ENCODE assay signal across 8 cellular contexts in the genomic region with DNA sequence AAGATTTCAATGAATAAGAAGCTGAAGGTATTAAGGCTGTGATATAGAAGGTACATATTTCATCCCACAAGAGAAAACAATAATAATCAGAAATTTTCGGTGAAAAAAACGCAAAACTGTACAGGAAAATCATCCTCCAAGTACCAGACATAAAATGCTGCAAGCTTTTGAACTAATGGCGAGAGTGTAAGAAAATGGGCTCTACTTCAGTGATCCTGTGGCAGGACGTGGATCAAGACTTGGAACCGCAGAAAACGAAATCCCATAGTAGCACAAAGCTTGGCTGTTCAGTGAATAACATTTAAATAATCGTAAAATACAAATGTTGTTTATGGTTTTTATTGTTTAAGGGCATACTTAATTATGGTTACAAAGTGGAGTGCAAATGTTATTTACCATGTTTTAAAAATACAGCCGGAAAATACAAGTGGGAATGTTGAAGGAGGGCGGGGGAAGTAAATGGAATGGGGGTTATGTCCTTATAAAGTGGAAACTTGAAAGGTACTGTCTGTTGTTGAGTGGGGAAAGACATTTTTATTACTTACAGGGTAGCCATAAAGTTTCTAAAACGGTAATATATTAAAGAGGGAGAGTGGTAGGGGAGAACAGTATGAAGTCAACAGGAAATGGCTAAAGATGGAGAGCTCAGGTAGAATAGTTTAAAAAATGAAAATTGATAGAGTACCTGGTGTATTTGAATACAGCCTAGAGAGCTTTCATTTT. TPM values are rescaled to one million over a fixed set of nuclear protein-coding genes. Genes with fewer than 3 reads are reported as not detected.
A peak's percentile ranks its signal among the peaks of the same experiment; 100 is the strongest.
DNase-seq lines count a peak whose midpoint lies in the region; ATAC-seq and TF ChIP-seq lines count a peak whose summit lies in the region.

No MANE protein-coding gene starts in this region.

- H3K9me2 ChIP-seq in SK-N-SH: no peaks in the 10 kb centered on the region

- ATAC-seq in GM21423 (IDR thresholded peaks at IDR 0.05; ENCODE audit: unreplicated experiment) (no peak), HG02642 (IDR thresholded peaks at IDR 0.05; ENCODE audit: poor library complexity, unreplicated experiment) (no peak)

- POLR2A ChIA-PET in SK-N-SH (lab: Yijun Ruan, JAX): interaction anchor here (0.9 to 1.9 kb wide), 7 partner anchors 9 to 558 kb away, joined by 3 to 7 read pairs (median 3); a partner anchor contains a TSS

- no peak overlapping the region for H3K18ac ChIP-seq in H9 (ENCODE audit: insufficient read length, low read depth, low read length)

- no peaks in the 10 kb centered on the region for H3K9me3 ChIP-seq in H9 (ENCODE audit: control insufficient read depth, low read depth, low read length)
- H3K9me3 ChIP-seq in SK-N-SH: no peaks in the 10 kb centered on the region
- H3K9me3 ChIP-seq in esophagus muscularis mucosa: no peaks in the 10 kb centered on the region
- no peaks in the 10 kb centered on the region for H3K9me3 ChIP-seq in parathyroid adenoma (ENCODE audit: control insufficient read depth, low read length)

- H4K91ac ChIP-seq in H9 (ENCODE audit: insufficient read length, low read depth, low read length): no peak overlapping the region

- no peaks in the 10 kb centered on the region for H3K23me2 ChIP-seq in H9 (ENCODE audit: insufficient read length, low read depth, low read length, poor library complexity, severe bottlenecking)

- no peaks in the 10 kb centered on the region for H3K9me3 Mint-ChIP-seq in H9

- no peak overlapping the region for H4K8ac ChIP-seq in H9 (replicated peaks; ENCODE audit: insufficient read length, low read depth, low read length)

- H3K4me2 ChIP-seq in H9 (ENCODE audit: insufficient read depth, insufficient read length, low read length) (peak overlapping the region; percentile 89), SK-N-SH (peak overlapping the region; percentile 79), parathyroid adenoma (ENCODE audit: low read length) (peak overlapping the region; percentile 66)

- intact Hi-C loops in esophagus muscularis mucosa (cut with DNase I): no loop called here

- H2BK15ac ChIP-seq in H9 (ENCODE audit: low read depth, low read length): no peak overlapping the region

- H3K27ac Mint-ChIP-seq in H9: peak overlapping the region; percentile 99 to 100 (median 99)

- peaks cover 10 to 29% (median 25%) of the 10 kb centered on the region in 3 experiments; a peak in 6 of 7 replicates for H3K36me3 Mint-ChIP-seq in H9 (ENCODE audit: insufficient read depth in 1 of 3, low read depth in 3 of 3)

- TF ChIP-seq RAD21 in SK-N-SH (IDR thresholded peaks at IDR 0.05; ENCODE audit: low read length): no peak

- H3K79me2 ChIP-seq in H9 (ENCODE audit: insufficient read depth, low read length): peaks cover 19% of the 10 kb centered on the region; the same call in 1 of the 2 replicates
- peaks cover 84% of the 10 kb centered on the region for H3K79me2 ChIP-seq in SK-N-SH (ENCODE audit: insufficient read depth)
- H3K79me2 ChIP-seq in parathyroid adenoma: peaks cover 18% of the 10 kb centered on the region

- DNase-seq in AG10803 (ENCODE audit: low read depth): peak; percentile 18
- no peak for DNase-seq in H9
- DNase-seq in SK-N-SH: peak; percentile 27
- DNase-seq in esophagus muscularis mucosa (ENCODE audit: extremely low spot score): no peak
- no peak for DNase-seq in NCI-H1048 (lab: John Stamatoyannopoulos, UW)

- H3K36me3 ChIP-seq in SK-N-SH (replicated peaks in 1 of 2; ENCODE audit: control insufficient read depth in 1 of 2, insufficient read depth in 2 of 2, low read length in 1 of 2): peaks cover 15 to 23% of the 10 kb centered on the region in 2 experiments
- H3K36me3 ChIP-seq in esophagus muscularis mucosa: no peaks in the 10 kb centered on the region
- H3K36me3 ChIP-seq in parathyroid adenoma (ENCODE audit: control insufficient read depth, insufficient read depth, low read length): no peaks in the 10 kb centered on the region

- TF ChIP-seq CTCF in AG10803 (conservative IDR thresholded peaks at IDR 0.05; ENCODE audit: low read length) (no peak), H9 (conservative IDR thresholded peaks at IDR 0.05) (no peak), SK-N-SH (IDR thresholded peaks at IDR 0.05) (no peak), esophagus muscularis mucosa (IDR thresholded peaks at IDR 0.05) (no peak), parathyroid adenoma (IDR thresholded peaks at IDR 0.05) (no peak)

- H3K4me1 ChIP-seq in H9 (ENCODE audit: insufficient read depth, low read length) (peaks cover 2% of the 10 kb centered on the region; the same call in 1 of the 2 replicates), SK-N-SH (ENCODE audit: control insufficient read depth in 1 of 2, insufficient read depth in 2 of 2, low read depth in 1 of 2, low read length in 1 of 2) (peaks cover 17 to 18% of the 10 kb centered on the region in 2 experiments; a peak in 3 of 4 replicates), esophagus muscularis mucosa (peaks cover 34 to 43% (median 40%) of the 10 kb centered on the region in 4 donors), parathyroid adenoma (peaks cover 13% of the 10 kb centered on the region)

- H2BK5ac ChIP-seq in H9 (ENCODE audit: insufficient read length, low read length): no peak overlapping the region

- CTCF ChIA-PET in SK-N-SH (lab: Yijun Ruan, JAX): interaction anchor here (0.6 to 1.1 kb wide), 6 partner anchors 8 to 433 kb away, joined by 3 read pairs; no protein-coding TSS in a partner anchor

- H3K27ac ChIP-seq in H9 (ENCODE audit: insufficient read length, low read depth, low read length): peak overlapping the region; percentile 84
- peak overlapping the region; percentile 76 to 98 for H3K27ac ChIP-seq in SK-N-SH (ENCODE audit: low read depth in 2 of 2, low read length in 1 of 2)
- peak overlapping the region; percentile 89 to 99 (median 96) for H3K27ac ChIP-seq in esophagus muscularis mucosa (replicated peaks in 1 of 4)
- peak overlapping the region; percentile 91 for H3K27ac ChIP-seq in parathyroid adenoma

- H3K79me1 ChIP-seq in H9 (ENCODE audit: insufficient read depth, low read depth, low read length, poor library complexity, severe bottlenecking): peaks cover 5% of the 10 kb centered on the region

- TF ChIP-seq POLR2A in esophagus muscularis mucosa (IDR thresholded peaks at IDR 0.05; ENCODE audit: low read depth): no peak

- H4K20me1 ChIP-seq in H9 (ENCODE audit: control insufficient read depth, insufficient read depth, insufficient read length): no peaks in the 10 kb centered on the region
- H4K20me1 ChIP-seq in SK-N-SH (ENCODE audit: insufficient read depth): peaks cover 21% of the 10 kb centered on the region; the same call in 1 of the 2 replicates

- no peak overlapping the region for H3K23ac ChIP-seq in H9 (ENCODE audit: insufficient read length, low read depth, low read length)

- H4K5ac ChIP-seq in H9 (ENCODE audit: insufficient read length, low read depth, low read length): no peak overlapping the region

- H3K4ac ChIP-seq in H9 (ENCODE audit: low read depth, low read length): no peak overlapping the region

- peak overlapping the region; percentile 92 for H3K4me3 ChIP-seq in AG10803 (ENCODE audit: low read length)
- peak overlapping the region; percentile 67 to 94 for H3K4me3 ChIP-seq in SK-N-SH (ENCODE audit: low read depth in 2 of 2, low read length in 1 of 2)
- H3K4me3 ChIP-seq in esophagus muscularis mucosa: peak overlapping the region; percentile 66 to 97 (median 92)
- peak overlapping the region; percentile 86 for H3K4me3 ChIP-seq in parathyroid adenoma (ENCODE audit: low read depth, low read length)

- no peak overlapping the region for H3K14ac ChIP-seq in H9 (ENCODE audit: insufficient read depth, low read length)

- no peak overlapping the region for H2BK20ac ChIP-seq in H9 (ENCODE audit: low read depth, low read length, poor library complexity, severe bottlenecking)

- no peak overlapping the region for H3T11ph ChIP-seq in H9 (ENCODE audit: low read length)

- H3K4me1 Mint-ChIP-seq in H9: peaks cover 34 to 35% of the 10 kb centered on the region in 2 experiments

- no peak overlapping the region for H2BK12ac ChIP-seq in H9 (ENCODE audit: insufficient read length, low read depth, low read length)

- H3K27me3 ChIP-seq in H9 (ENCODE audit: insufficient read depth, low read length) (no peaks in the 10 kb centered on the region), SK-N-SH (ENCODE audit: insufficient read depth) (no peaks in the 10 kb centered on the region), esophagus muscularis mucosa (no peaks in the 10 kb centered on the region), parathyroid adenoma (ENCODE audit: control insufficient read depth, insufficient read depth, low read length) (no peaks in the 10 kb centered on the region)

- no peak overlapping the region for H2BK120ac ChIP-seq in H9 (ENCODE audit: low read depth, low read length, poor library complexity, severe bottlenecking)

- H3K9ac ChIP-seq in H9 (ENCODE audit: extremely low read depth, insufficient read length, low read length): peak overlapping the region; percentile 100
- peak overlapping the region; percentile 73 for H3K9ac ChIP-seq in SK-N-SH
- no peak overlapping the region for H3K9ac ChIP-seq in parathyroid adenoma

- H2AFZ ChIP-seq in H9 (ENCODE audit: low read length) (peak overlapping the region; percentile 72), SK-N-SH (ENCODE audit: low read depth) (peak overlapping the region; percentile 90), parathyroid adenoma (peak overlapping the region; percentile 74)

- TF ChIP-seq EP300 in SK-N-SH (IDR thresholded peaks at IDR 0.05; ENCODE audit: borderline replicate concordance in 1 of 2, low read depth in 1 of 2, low read length in 1 of 2) (no peak), esophagus muscularis mucosa (IDR thresholded peaks at IDR 0.05) (no peak)

- peaks cover 3% of the 10 kb centered on the region for H3F3A ChIP-seq in SK-N-SH (replicated peaks; ENCODE audit: insufficient read depth)

- H3K56ac ChIP-seq in H9 (ENCODE audit: insufficient read length, low read depth, low read length): no peak overlapping the region

- H3K27me3 Mint-ChIP-seq in H9 (ENCODE audit: low read depth): no peaks in the 10 kb centered on the region

- no CpG with 5 or more reads among the region's 10 CpGs for WGBS in H9 (ENCODE audit: extremely low coverage, insufficient read length, low lambda C conversion rate)
- under 1% methylated on average over 10 of the region's 10 CpGs for WGBS in SK-N-SH (ENCODE audit: low lambda C conversion rate)
- 3% methylated on average over 10 of the region's 10 CpGs for WGBS in esophagus muscularis mucosa

- no peak overlapping the region for H2AK5ac ChIP-seq in H9 (ENCODE audit: insufficient read length, low read length)

- peak overlapping the region; percentile 96 to 98 for H3K4me3 Mint-ChIP-seq in H9

RNA-seq across cellular contexts. Expression of a gene that starts 1.1 kb away (rescaled TPM):
- 12.2 and 12.7 TPM in 2 replicates for total RNA-seq in H9 (2021)
- polyA plus RNA-seq in SK-N-SH (2012; rRNA removed): 3.5 and 4.3 TPM in 2 replicates
- 4.9 and 6.2 TPM in 2 replicates for polyA plus RNA-seq in SK-N-SH (2012; cell fraction: cytosol; rRNA removed)
- 2.3 and 3.7 TPM in 2 replicates for polyA plus RNA-seq in SK-N-SH (2012; cell fraction: nucleus; rRNA removed)
- 10 to 100 TPM; 12.3 to 19.1 (median 13.5) TPM for total RNA-seq in esophagus muscularis mucosa

RNA-seq across cellular contexts. Expression of a gene that starts 14.6 kb away (rescaled TPM):
- not detected in 2 replicates for total RNA-seq in H9 (2021)
- not detected in 2 replicates for polyA plus RNA-seq in SK-N-SH (2012; rRNA removed)
- not detected in 2 replicates for polyA plus RNA-seq in SK-N-SH (2012; cell fraction: cytosol; rRNA removed)
- polyA plus RNA-seq in SK-N-SH (2012; cell fraction: nucleus; rRNA removed): not detected in 2 replicates
- total RNA-seq in esophagus muscularis mucosa: not detected

RNA-seq across cellular contexts. Expression of a gene that starts 37.7 kb away (rescaled TPM):
- 1.5 and 2.0 TPM in 2 replicates for total RNA-seq in H9 (2021)
- 0.05 and 0.08 TPM in 2 replicates for polyA plus RNA-seq in SK-N-SH (2012; rRNA removed)
- not detected in 2 replicates for polyA plus RNA-seq in SK-N-SH (2012; cell fraction: cytosol; rRNA removed)
- 0.12 and 0.37 TPM in 2 replicates for polyA plus RNA-seq in SK-N-SH (2012; cell fraction: nucleus; rRNA removed)
- 1 to 10 TPM; 1.5 to 5.8 (median 2.1) TPM for total RNA-seq in esophagus muscularis mucosa

Comparison
In these comparisons a context has a peak if more than half of its experiments do, and no peak if none do; other contexts are left out.
1. DNase-seq: peak in AG10803 (single experiment) and SK-N-SH (single experiment); none in H9 (single experiment), esophagus muscularis mucosa (single experiment) and NCI-H1048 (single experiment).
2. Peak in every context shown above with its lines, with median percentiles within 50 percentile points of each other: H3K4me3 ChIP-seq, H2AFZ ChIP-seq, H3K27ac ChIP-seq and H3K4me2 ChIP-seq.